1 cellular context compared by ENCODE assay signal in genomic region chr5:82396871-82397514, GRCh38.
TF ChIP-seq lines count a peak whose summit lies in the region.

No MANE protein-coding gene starts in this region.

TF ChIP-seq in HepG2, 621 proteins besides CTCF, POLR2A, EP300 and RAD21 (continued from another document and continues in another):
- TF ChIP-seq YEATS4 (CRISPR knock-in tag; IDR thresholded peaks at IDR 0.05; ENCODE audit: borderline replicate concordance) (no peak), ATF2 (CRISPR knock-in tag; IDR thresholded peaks at IDR 0.05) (no peak), ZNF792 (CRISPR knock-in tag; IDR thresholded peaks at IDR 0.05) (peak; percentile 64; the same call in 1 of the 2 replicates), BHLHE40 (IDR thresholded peaks at IDR 0.05; ENCODE audit: low read length) (peak; percentile 11; the same call in 1 of the 2 replicates), ZNF292 (CRISPR knock-in tag; IDR thresholded peaks at IDR 0.05; ENCODE audit: borderline replicate concordance, low read depth) (peak; percentile 81; the same call in 1 of the 2 replicates), SMC3 (IDR thresholded peaks at IDR 0.05; ENCODE audit: low read length) (no peak), CBFB (CRISPR knock-in tag; IDR thresholded peaks at IDR 0.05) (no peak), FOXK1 (CRISPR knock-in tag; IDR thresholded peaks at IDR 0.05; ENCODE audit: borderline replicate concordance, low read depth) (0 out of 2 replicates have a peak, but pooled peaks have one; percentile 42), ZNF562 (CRISPR knock-in tag; IDR thresholded peaks at IDR 0.05; ENCODE audit: borderline replicate concordance) (no peak), ZIK1 (CRISPR knock-in tag; IDR thresholded peaks at IDR 0.05; ENCODE audit: borderline replicate concordance, low read depth) (no peak), ZNF446 (CRISPR knock-in tag; IDR thresholded peaks at IDR 0.05) (no peak), FOXA1 (IDR thresholded peaks at IDR 0.05) (no peak), FOXA1 (CRISPR knock-in tag; IDR thresholded peaks at IDR 0.05) (peak; percentile 72), ZNF772 (CRISPR knock-in tag; IDR thresholded peaks at IDR 0.05) (0 out of 2 replicates have a peak, but pooled peaks have one; percentile 34), CC2D1A (CRISPR knock-in tag; IDR thresholded peaks at IDR 0.05) (no peak), RAD51 (IDR thresholded peaks at IDR 0.05; ENCODE audit: borderline replicate concordance) (no peak), RCOR2 (CRISPR knock-in tag; IDR thresholded peaks at IDR 0.05) (peak; percentile 67; the same call in 1 of the 2 replicates), JUN (CRISPR knock-in tag; IDR thresholded peaks at IDR 0.05) (no peak), RXRA (CRISPR knock-in tag; IDR thresholded peaks at IDR 0.05) (peak; percentile 72; the same call in 1 of the 2 replicates), ZNF713 (CRISPR knock-in tag; IDR thresholded peaks at IDR 0.05) (no peak), EHMT2 (IDR thresholded peaks at IDR 0.05; ENCODE audit: borderline replicate concordance, low read depth, low read length) (no peak), YEATS2 (CRISPR knock-in tag; IDR thresholded peaks at IDR 0.05; ENCODE audit: borderline replicate concordance) (no peak; the same call in 1 of the 2 replicates), MAFG (CRISPR knock-in tag; IDR thresholded peaks at IDR 0.05) (no peak), POGK (CRISPR knock-in tag; conservative IDR thresholded peaks at IDR 0.05) (no peak), ZNF441 (CRISPR knock-in tag; IDR thresholded peaks at IDR 0.05; ENCODE audit: borderline replicate concordance) (no peak), ZNF747 (CRISPR knock-in tag; IDR thresholded peaks at IDR 0.05; ENCODE audit: borderline replicate concordance) (no peak), CBX1 (IDR thresholded peaks at IDR 0.05; ENCODE audit: low read depth) (no peak), KAT8 (CRISPR knock-in tag; IDR thresholded peaks at IDR 0.05) (peak; percentile 52; the same call in 1 of the 2 replicates), ZNF768 (CRISPR knock-in tag; IDR thresholded peaks at IDR 0.05) (no peak), KLF16 (CRISPR knock-in tag; IDR thresholded peaks at IDR 0.05) (no peak; a peak in 1 of 4 replicates), ZKSCAN5 (CRISPR knock-in tag; IDR thresholded peaks at IDR 0.05) (no peak), MXD4 (CRISPR knock-in tag; IDR thresholded peaks at IDR 0.05) (0 out of 2 replicates have a peak, but pooled peaks have one; percentile 30), ZNF782 (CRISPR knock-in tag; IDR thresholded peaks at IDR 0.05; ENCODE audit: borderline replicate concordance) (no peak), SYNCRIP (IDR thresholded peaks at IDR 0.05; ENCODE audit: insufficient read depth, low read depth, low read length) (no peak), ZNF44 (CRISPR knock-in tag; IDR thresholded peaks at IDR 0.05) (no peak), ZNF788 (CRISPR knock-in tag; IDR thresholded peaks at IDR 0.05; ENCODE audit: borderline replicate concordance) (no peak), FOXO1 (CRISPR knock-in tag; IDR thresholded peaks at IDR 0.05) (peak; percentile 52; the same call in 1 of the 2 replicates), POLR2AphosphoS5 (IDR thresholded peaks at IDR 0.05; ENCODE audit: low read depth, low read length) (no peak), CEBPG (CRISPR knock-in tag; IDR thresholded peaks at IDR 0.05) (peak; percentile 30; the same call in 1 of the 2 replicates), TBX2 (CRISPR knock-in tag; IDR thresholded peaks at IDR 0.05; ENCODE audit: borderline replicate concordance) (peak; percentile 53; the same call in 1 of the 2 replicates), RBM22 (optimal IDR thresholded peaks at IDR 0.05; ENCODE audit: low read length) (no peak), ZNF674 (CRISPR knock-in tag; IDR thresholded peaks at IDR 0.05; ENCODE audit: low read depth) (no peak), KMT2A (CRISPR knock-in tag; IDR thresholded peaks at IDR 0.05) (no peak), ASH2L (IDR thresholded peaks at IDR 0.05; ENCODE audit: insufficient read length, low read depth, low read length) (peak; percentile 35)
- TF ChIP-seq, protein P1, sequence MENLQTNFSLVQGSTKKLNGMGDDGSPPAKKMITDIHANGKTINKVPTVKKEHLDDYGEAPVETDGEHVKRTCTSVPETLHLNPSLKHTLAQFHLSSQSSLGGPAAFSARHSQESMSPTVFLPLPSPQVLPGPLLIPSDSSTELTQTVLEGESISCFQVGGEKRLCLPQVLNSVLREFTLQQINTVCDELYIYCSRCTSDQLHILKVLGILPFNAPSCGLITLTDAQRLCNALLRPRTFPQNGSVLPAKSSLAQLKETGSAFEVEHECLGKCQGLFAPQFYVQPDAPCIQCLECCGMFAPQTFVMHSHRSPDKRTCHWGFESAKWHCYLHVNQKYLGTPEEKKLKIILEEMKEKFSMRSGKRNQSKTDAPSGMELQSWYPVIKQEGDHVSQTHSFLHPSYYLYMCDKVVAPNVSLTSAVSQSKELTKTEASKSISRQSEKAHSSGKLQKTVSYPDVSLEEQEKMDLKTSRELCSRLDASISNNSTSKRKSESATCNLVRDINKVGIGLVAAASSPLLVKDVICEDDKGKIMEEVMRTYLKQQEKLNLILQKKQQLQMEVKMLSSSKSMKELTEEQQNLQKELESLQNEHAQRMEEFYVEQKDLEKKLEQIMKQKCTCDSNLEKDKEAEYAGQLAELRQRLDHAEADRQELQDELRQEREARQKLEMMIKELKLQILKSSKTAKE (CRISPR knock-in tag; IDR thresholded peaks at IDR 0.05; ENCODE audit: borderline replicate concordance) = peak; percentile 55; the same call in 1 of the 2 replicates
- TF ChIP-seq, protein P2, sequence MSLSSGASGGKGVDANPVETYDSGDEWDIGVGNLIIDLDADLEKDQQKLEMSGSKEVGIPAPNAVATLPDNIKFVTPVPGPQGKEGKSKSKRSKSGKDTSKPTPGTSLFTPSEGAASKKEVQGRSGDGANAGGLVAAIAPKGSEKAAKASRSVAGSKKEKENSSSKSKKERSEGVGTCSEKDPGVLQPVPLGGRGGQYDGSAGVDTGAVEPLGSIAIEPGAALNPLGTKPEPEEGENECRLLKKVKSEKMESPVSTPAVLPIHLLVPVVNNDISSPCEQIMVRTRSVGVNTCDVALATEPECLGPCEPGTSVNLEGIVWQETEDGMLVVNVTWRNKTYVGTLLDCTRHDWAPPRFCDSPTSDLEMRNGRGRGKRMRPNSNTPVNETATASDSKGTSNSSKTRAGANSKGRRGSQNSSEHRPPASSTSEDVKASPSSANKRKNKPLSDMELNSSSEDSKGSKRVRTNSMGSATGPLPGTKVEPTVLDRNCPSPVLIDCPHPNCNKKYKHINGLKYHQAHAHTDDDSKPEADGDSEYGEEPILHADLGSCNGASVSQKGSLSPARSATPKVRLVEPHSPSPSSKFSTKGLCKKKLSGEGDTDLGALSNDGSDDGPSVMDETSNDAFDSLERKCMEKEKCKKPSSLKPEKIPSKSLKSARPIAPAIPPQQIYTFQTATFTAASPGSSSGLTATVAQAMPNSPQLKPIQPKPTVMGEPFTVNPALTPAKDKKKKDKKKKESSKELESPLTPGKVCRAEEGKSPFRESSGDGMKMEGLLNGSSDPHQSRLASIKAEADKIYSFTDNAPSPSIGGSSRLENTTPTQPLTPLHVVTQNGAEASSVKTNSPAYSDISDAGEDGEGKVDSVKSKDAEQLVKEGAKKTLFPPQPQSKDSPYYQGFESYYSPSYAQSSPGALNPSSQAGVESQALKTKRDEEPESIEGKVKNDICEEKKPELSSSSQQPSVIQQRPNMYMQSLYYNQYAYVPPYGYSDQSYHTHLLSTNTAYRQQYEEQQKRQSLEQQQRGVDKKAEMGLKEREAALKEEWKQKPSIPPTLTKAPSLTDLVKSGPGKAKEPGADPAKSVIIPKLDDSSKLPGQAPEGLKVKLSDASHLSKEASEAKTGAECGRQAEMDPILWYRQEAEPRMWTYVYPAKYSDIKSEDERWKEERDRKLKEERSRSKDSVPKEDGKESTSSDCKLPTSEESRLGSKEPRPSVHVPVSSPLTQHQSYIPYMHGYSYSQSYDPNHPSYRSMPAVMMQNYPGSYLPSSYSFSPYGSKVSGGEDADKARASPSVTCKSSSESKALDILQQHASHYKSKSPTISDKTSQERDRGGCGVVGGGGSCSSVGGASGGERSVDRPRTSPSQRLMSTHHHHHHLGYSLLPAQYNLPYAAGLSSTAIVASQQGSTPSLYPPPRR (CRISPR knock-in tag; IDR thresholded peaks at IDR 0.05; ENCODE audit: borderline replicate concordance) = peak; percentile 58; the same call in 1 of the 2 replicates
- TF ChIP-seq, protein P3, sequence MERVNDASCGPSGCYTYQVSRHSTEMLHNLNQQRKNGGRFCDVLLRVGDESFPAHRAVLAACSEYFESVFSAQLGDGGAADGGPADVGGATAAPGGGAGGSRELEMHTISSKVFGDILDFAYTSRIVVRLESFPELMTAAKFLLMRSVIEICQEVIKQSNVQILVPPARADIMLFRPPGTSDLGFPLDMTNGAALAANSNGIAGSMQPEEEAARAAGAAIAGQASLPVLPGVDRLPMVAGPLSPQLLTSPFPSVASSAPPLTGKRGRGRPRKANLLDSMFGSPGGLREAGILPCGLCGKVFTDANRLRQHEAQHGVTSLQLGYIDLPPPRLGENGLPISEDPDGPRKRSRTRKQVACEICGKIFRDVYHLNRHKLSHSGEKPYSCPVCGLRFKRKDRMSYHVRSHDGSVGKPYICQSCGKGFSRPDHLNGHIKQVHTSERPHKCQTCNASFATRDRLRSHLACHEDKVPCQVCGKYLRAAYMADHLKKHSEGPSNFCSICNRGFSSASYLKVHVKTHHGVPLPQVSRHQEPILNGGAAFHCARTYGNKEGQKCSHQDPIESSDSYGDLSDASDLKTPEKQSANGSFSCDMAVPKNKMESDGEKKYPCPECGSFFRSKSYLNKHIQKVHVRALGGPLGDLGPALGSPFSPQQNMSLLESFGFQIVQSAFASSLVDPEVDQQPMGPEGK (CRISPR knock-in tag; IDR thresholded peaks at IDR 0.05) = 0 out of 2 replicates have a peak, but pooled peaks have one; percentile 17
- TF ChIP-seq, protein P4, sequence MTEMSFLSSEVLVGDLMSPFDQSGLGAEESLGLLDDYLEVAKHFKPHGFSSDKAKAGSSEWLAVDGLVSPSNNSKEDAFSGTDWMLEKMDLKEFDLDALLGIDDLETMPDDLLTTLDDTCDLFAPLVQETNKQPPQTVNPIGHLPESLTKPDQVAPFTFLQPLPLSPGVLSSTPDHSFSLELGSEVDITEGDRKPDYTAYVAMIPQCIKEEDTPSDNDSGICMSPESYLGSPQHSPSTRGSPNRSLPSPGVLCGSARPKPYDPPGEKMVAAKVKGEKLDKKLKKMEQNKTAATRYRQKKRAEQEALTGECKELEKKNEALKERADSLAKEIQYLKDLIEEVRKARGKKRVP (CRISPR knock-in tag; IDR thresholded peaks at IDR 0.05) = no peak
- TF ChIP-seq, protein P5, sequence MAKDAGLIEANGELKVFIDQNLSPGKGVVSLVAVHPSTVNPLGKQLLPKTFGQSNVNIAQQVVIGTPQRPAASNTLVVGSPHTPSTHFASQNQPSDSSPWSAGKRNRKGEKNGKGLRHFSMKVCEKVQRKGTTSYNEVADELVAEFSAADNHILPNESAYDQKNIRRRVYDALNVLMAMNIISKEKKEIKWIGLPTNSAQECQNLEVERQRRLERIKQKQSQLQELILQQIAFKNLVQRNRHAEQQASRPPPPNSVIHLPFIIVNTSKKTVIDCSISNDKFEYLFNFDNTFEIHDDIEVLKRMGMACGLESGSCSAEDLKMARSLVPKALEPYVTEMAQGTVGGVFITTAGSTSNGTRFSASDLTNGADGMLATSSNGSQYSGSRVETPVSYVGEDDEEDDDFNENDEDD (CRISPR knock-in tag; IDR thresholded peaks at IDR 0.05; ENCODE audit: borderline replicate concordance) = peak; percentile 46; the same call in 1 of the 2 replicates
- TF ChIP-seq, protein P6, sequence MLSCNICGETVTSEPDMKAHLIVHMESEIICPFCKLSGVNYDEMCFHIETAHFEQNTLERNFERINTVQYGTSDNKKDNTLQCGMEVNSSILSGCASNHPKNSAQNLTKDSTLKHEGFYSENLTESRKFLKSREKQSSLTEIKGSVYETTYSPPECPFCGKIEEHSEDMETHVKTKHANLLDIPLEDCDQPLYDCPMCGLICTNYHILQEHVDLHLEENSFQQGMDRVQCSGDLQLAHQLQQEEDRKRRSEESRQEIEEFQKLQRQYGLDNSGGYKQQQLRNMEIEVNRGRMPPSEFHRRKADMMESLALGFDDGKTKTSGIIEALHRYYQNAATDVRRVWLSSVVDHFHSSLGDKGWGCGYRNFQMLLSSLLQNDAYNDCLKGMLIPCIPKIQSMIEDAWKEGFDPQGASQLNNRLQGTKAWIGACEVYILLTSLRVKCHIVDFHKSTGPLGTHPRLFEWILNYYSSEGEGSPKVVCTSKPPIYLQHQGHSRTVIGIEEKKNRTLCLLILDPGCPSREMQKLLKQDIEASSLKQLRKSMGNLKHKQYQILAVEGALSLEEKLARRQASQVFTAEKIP (CRISPR knock-in tag; IDR thresholded peaks at IDR 0.05; ENCODE audit: borderline replicate concordance) = no peak
- TF ChIP-seq, protein P7, sequence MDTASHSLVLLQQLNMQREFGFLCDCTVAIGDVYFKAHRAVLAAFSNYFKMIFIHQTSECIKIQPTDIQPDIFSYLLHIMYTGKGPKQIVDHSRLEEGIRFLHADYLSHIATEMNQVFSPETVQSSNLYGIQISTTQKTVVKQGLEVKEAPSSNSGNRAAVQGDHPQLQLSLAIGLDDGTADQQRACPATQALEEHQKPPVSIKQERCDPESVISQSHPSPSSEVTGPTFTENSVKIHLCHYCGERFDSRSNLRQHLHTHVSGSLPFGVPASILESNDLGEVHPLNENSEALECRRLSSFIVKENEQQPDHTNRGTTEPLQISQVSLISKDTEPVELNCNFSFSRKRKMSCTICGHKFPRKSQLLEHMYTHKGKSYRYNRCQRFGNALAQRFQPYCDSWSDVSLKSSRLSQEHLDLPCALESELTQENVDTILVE (CRISPR knock-in tag; IDR thresholded peaks at IDR 0.05) = peak; percentile 42; the same call in 1 of the 2 replicates
